ENCODE assay signal across 23 cellular contexts in genomic region chr6:159880412-159880811, GRCh38. TPM values are rescaled to one million over a fixed set of nuclear protein-coding genes. Genes with fewer than 3 reads are reported as not detected.
"Had no signal": no experiment of that assay in that cellular context is flagged by ENCODE, and none has a peak within 500 bp of the region (broad histone marks: within the 10 kb centered on the region; RNA-seq: fewer than 3 reads in every experiment).

No MANE protein-coding gene starts in this region.

- H3K9me3 Mint-ChIP-seq: activated naive CD4-positive, alpha-beta T cell treated with anti-CD3 and anti-CD28 coated beads, Interleukin-2, amount 50 U/mL, for 72 hours; activated T-cell treated with anti-CD3 and anti-CD28 coated beads, Interleukin-2, amount 50 U/mL, for 4 hours; activated T-helper 17 cell treated with anti-CD3 and anti-CD28 coated beads, Interleukin-2, amount 50 U/mL, for 72 hours; nephron had no signal

- H3K36me3 Mint-ChIP-seq: activated naive CD4-positive, alpha-beta T cell treated with anti-CD3 and anti-CD28 coated beads, Interleukin-2, amount 50 U/mL, for 72 hours had no signal

- H3K4me1 Mint-ChIP-seq: activated T-helper 17 cell treated with anti-CD3 and anti-CD28 coated beads, Interleukin-2, amount 50 U/mL, for 72 hours had no signal

- DNase-seq: activated CD4-positive, alpha-beta T cell treated with anti-CD3 and anti-CD28 coated beads for 4 hours; activated CD4-positive, alpha-beta T cell treated with anti-CD3 and anti-CD28 coated beads, Interleukin-2, amount 50 U/mL, for 4 hours; activated T-cell treated with anti-CD3 and anti-CD28 coated beads, Interleukin-2, amount 50 U/mL, for 4 hours; central memory CD4-positive, alpha-beta T cell; foreskin melanocyte; heart right ventricle; kidney glomerular epithelial cell; left ventricle myocardium inferior; mammary epithelial cell; posterior cingulate gyrus; right lobe of liver; stimulated activated CD4-positive, alpha-beta T cell treated with anti-CD3 and anti-CD28 coated beads, Interleukin-2, amount 100 ng/mL, for 48 hours; stimulated activated naive CD4-positive, alpha-beta T cell treated with Interleukin-2 at 50 U/mL for 16 hours; T-helper 9 cell had no signal

- H3K4me3 Mint-ChIP-seq: activated T-cell treated with anti-CD3 and anti-CD28 coated beads, Interleukin-2, amount 50 U/mL, for 4 hours; activated T-helper 17 cell treated with anti-CD3 and anti-CD28 coated beads, Interleukin-2, amount 50 U/mL, for 72 hours; endodermal cell; nephron had no signal

- ATAC-seq: activated naive CD4-positive, alpha-beta T cell treated with anti-CD3 and anti-CD28 coated beads, Interleukin-2, amount 50 U/mL, for 72 hours; activated T-cell treated with anti-CD3 and anti-CD28 coated beads, Interleukin-2, amount 50 U/mL, for 4 hours; activated T-helper 17 cell treated with anti-CD3 and anti-CD28 coated beads, Interleukin-2, amount 50 U/mL, for 72 hours; heart right ventricle; right lobe of liver had no signal

- H3K27ac Mint-ChIP-seq: activated naive CD4-positive, alpha-beta T cell treated with anti-CD3 and anti-CD28 coated beads, Interleukin-2, amount 50 U/mL, for 72 hours; activated T-helper 17 cell treated with anti-CD3 and anti-CD28 coated beads, Interleukin-2, amount 50 U/mL, for 72 hours; endodermal cell; nephron had no signal

RNA-seq across cellular contexts. Expression of gene MAS1, which starts 10.4 kb away (rescaled TPM):
- total RNA-seq: activated T-cell treated with anti-CD3 and anti-CD28 coated beads, Interleukin-2, amount 50 U/mL, for 4 hours; activated T-helper 17 cell treated with anti-CD3 and anti-CD28 coated beads, Interleukin-2, amount 50 U/mL, for 72 hours; breast epithelium; endodermal cell; esophagus muscularis mucosa; glomerular endothelial cell; left ventricle myocardium inferior; mammary epithelial cell; mucosa of gallbladder; right lobe of liver; tibial nerve had no signal
